Comparison of ENCODE assay signal across 10 cellular contexts in genomic region chr6:28378644-28379043, GRCh38.
"Had no signal": no experiment of that assay in that cellular context is flagged by ENCODE, and none has a peak within 500 bp of the region (broad histone marks: within the 10 kb centered on the region; RNA-seq: fewer than 3 reads in every experiment).

No MANE protein-coding gene starts in this region.

- H3K4me1 ChIP-seq: HAP-1 had no signal

- H3K4me2 ChIP-seq: KMS-11 had no signal

- DNase-seq: GM23248, GOT3, H7, HFFc6, IMR-90, KBM-7 had no signal

- FAIRE-seq: HTR-8/SVneo had no signal

- H3K9me3 ChIP-seq: HAP-1 had no signal

- H3K36me3 ChIP-seq: HAP-1 had no signal

- H3K4me3 ChIP-seq: GM23248, HAP-1 had no signal

- H3K9ac ChIP-seq: GM23248, KMS-11 had no signal

- ATAC-seq: HCT116 had no signal

- H3K27ac ChIP-seq: GM23248, KMS-11 had no signal

- H2AFZ ChIP-seq: GM23248 had no signal
